ENCODE assay signal across 14 cellular contexts in genomic region chr11:44910591-44910990, GRCh38. TPM values are rescaled to one million over a fixed set of nuclear protein-coding genes. Genes with fewer than 3 reads are reported as not detected.
A peak's percentile ranks its signal among the peaks of the same experiment; 100 is the strongest.
DNase-seq lines count a peak whose midpoint lies in the region; ATAC-seq, FAIRE-seq and TF ChIP-seq lines count a peak whose summit lies in the region.
"Had no signal": no experiment of that assay in that cellular context is flagged by ENCODE, and none has a peak within 500 bp of the region (broad histone marks: within the 10 kb centered on the region; RNA-seq: fewer than 3 reads in every experiment).

No MANE protein-coding gene starts in this region.

- H3K79me1 ChIP-seq in neuronal stem cell (ENCODE audit: low read depth, low read length) = no peaks in the 10 kb centered on the region

- H3K36me3 ChIP-seq in SK-N-SH (replicated peaks in 1 of 2; ENCODE audit: control insufficient read depth in 1 of 2, insufficient read depth in 2 of 2, low read length in 1 of 2) (no peaks in the 10 kb centered on the region), OCI-LY3 (replicated peaks; ENCODE audit: low read depth, low read length) (no peaks in the 10 kb centered on the region), endodermal cell (ENCODE audit: control insufficient read depth, insufficient read depth, low read length) (no peaks in the 10 kb centered on the region), neuronal stem cell (replicated peaks in 1 of 2; ENCODE audit: control insufficient read depth in 2 of 2, insufficient read depth in 2 of 2, low read length in 2 of 2) (peaks cover 20 to 48% of the 10 kb centered on the region in 2 donors), breast epithelium (no peaks in the 10 kb centered on the region), HepG2 (replicated peaks in 1 of 2; ENCODE audit: control insufficient read depth in 1 of 2, insufficient read depth in 2 of 2, low read length in 2 of 2) (no peaks in the 10 kb centered on the region)

- no peak overlapping the region; a peak in 1 of 4 replicates for H3K27ac ChIP-seq in SK-N-SH (ENCODE audit: low read depth in 2 of 2, low read length in 1 of 2)
- H3K27ac ChIP-seq in OCI-LY3 (ENCODE audit: low read length) = no peak overlapping the region
- peak overlapping the region; percentile 9 for H3K27ac ChIP-seq in endodermal cell (ENCODE audit: low read depth, low read length)
- H3K27ac ChIP-seq in neuronal stem cell (replicated peaks; ENCODE audit: low read length) = no peak overlapping the region
- H3K27ac ChIP-seq in breast epithelium = no peak overlapping the region
- H3K27ac ChIP-seq in HepG2 (ENCODE audit: extremely low read length, insufficient read depth, low read length) = no peak overlapping the region
- H3K27ac ChIP-seq: 22Rv1 had no signal

- in situ Hi-C loops in HepG2 (cut with HindIII; ENCODE audit: extremely low pct_ligation_motif_present, low pct_unique_long_range_greater_than_20kb) = loop anchor here (5.0 kb wide), 1 partner anchor 288 kb away; no protein-coding TSS in a partner anchor

- H3K4me1 Mint-ChIP-seq in endodermal cell = peaks cover 9% of the 10 kb centered on the region

- no peak for TF ChIP-seq POLR2A in breast epithelium (IDR thresholded peaks at IDR 0.05)
- no peak for TF ChIP-seq POLR2A in HepG2 (IDR thresholded peaks at IDR 0.05; ENCODE audit: insufficient read depth in 1 of 2, low read depth in 2 of 2, low read length in 2 of 2)

- BruUV-seq in HepG2 (replicated peaks; lab: Mats Ljungman, UMichigan) = no TSS peak

- H3K27me3 ChIP-seq in SK-N-SH (ENCODE audit: insufficient read depth) (0 out of 2 replicates have a peak, but pooled peaks cover 5% of the 10 kb centered on the region), OCI-LY3 (ENCODE audit: low read depth, low read length) (no peaks in the 10 kb centered on the region), endodermal cell (ENCODE audit: control insufficient read depth, insufficient read depth, low read length, poor library complexity, severe bottlenecking) (no peaks in the 10 kb centered on the region), neuronal stem cell (ENCODE audit: control insufficient read depth in 3 of 3, insufficient read depth in 3 of 3, low read depth in 1 of 3, low read length in 3 of 3) (no peaks in the 10 kb centered on the region), breast epithelium (no peaks in the 10 kb centered on the region), HepG2 (ENCODE audit: control insufficient read depth in 1 of 2, insufficient read depth in 2 of 2, low read length in 2 of 2) (peaks cover 0 to 29% of the 10 kb centered on the region in 2 experiments; a peak in 2 of 5 replicates)

- no peak overlapping the region for H3K27ac Mint-ChIP-seq in endodermal cell
- H3K27ac Mint-ChIP-seq: CD8-positive, alpha-beta T cell; HFFc6 had no signal

- no peak overlapping the region for H4K91ac ChIP-seq in neuronal stem cell (ENCODE audit: low read depth, low read length, poor library complexity)

- POLR2A ChIA-PET in SK-N-SH (lab: Yijun Ruan, JAX) = no interaction called here
- POLR2A ChIA-PET in HepG2 (lab: Yijun Ruan, JAX) = no interaction called here

- 78% methylated on average over 6 of the region's 9 CpGs for WGBS in SK-N-SH (ENCODE audit: low lambda C conversion rate)
- 90 to 96% methylated on average over 7 to 9 of the region's 9 CpGs for WGBS in endodermal cell (ENCODE audit: insufficient coverage in 1 of 2, insufficient read length in 1 of 2), 2 experiments
- no CpG with 5 or more reads among the region's 9 CpGs for WGBS in neuronal stem cell (ENCODE audit: extremely low coverage in 2 of 2, insufficient read length in 2 of 2, insufficient replicate concordance in 1 of 2), 2 donors
- 67% methylated on average over 6 of the region's 9 CpGs for WGBS in HepG2 (ENCODE audit: low lambda C conversion rate)

- peak; percentile 43 for DNase-seq in SK-N-SH
- DNase-seq in endodermal cell = no peak
- no peak for DNase-seq in neuronal stem cell (ENCODE audit: low spot score)
- DNase-seq in breast epithelium (ENCODE audit: low spot score in 2 of 2) = no peak
- no peak for DNase-seq in HepG2 (ENCODE audit: low spot score)
- DNase-seq in kidney glomerular epithelial cell (lab: John Stamatoyannopoulos, UW) = no peak
- DNase-seq: NCI-H187 treated with DMSO at 0.1 percent for 48 hours had no signal

- H3K18ac ChIP-seq in neuronal stem cell (ENCODE audit: low read length) = no peak overlapping the region

- no peak overlapping the region for H3K14ac ChIP-seq in neuronal stem cell (ENCODE audit: low read length)

- H2BK12ac ChIP-seq in neuronal stem cell (ENCODE audit: low read length) = no peak overlapping the region

- H3K4me1 ChIP-seq in SK-N-SH (ENCODE audit: control insufficient read depth in 1 of 2, insufficient read depth in 2 of 2, low read depth in 1 of 2, low read length in 1 of 2) (peaks cover 0 to 10% of the 10 kb centered on the region in 2 experiments; a peak in 1 of 4 replicates), OCI-LY3 (ENCODE audit: low read length) (peaks cover 47% of the 10 kb centered on the region), endodermal cell (ENCODE audit: control insufficient read depth, insufficient read depth, low read length) (peaks cover 3% of the 10 kb centered on the region), neuronal stem cell (ENCODE audit: control insufficient read depth in 2 of 2, insufficient read depth in 1 of 2, low read depth in 1 of 2, low read length in 2 of 2) (peaks cover 8 to 17% of the 10 kb centered on the region in 2 donors), breast epithelium (no peaks in the 10 kb centered on the region), HepG2 (ENCODE audit: insufficient read depth, low read length) (no peaks in the 10 kb centered on the region)

- no peak overlapping the region for H2AK5ac ChIP-seq in neuronal stem cell (ENCODE audit: low read depth, low read length)

- peak overlapping the region; percentile 32 for H2BK5ac ChIP-seq in neuronal stem cell (ENCODE audit: low read length)

- peaks cover 5% of the 10 kb centered on the region for H3K27me3 Mint-ChIP-seq in endodermal cell (ENCODE audit: insufficient read depth)

- TF ChIP-seq CTCF in SK-N-SH (IDR thresholded peaks at IDR 0.05) = no peak
- TF ChIP-seq CTCF in OCI-LY3 (IDR thresholded peaks at IDR 0.05; ENCODE audit: low read depth, low read length) = no peak
- TF ChIP-seq CTCF in endodermal cell (conservative IDR thresholded peaks at IDR 0.05) = no peak
- no peak for TF ChIP-seq CTCF in breast epithelium (IDR thresholded peaks at IDR 0.05)
- TF ChIP-seq CTCF in HepG2 (CRISPR knock-in tag; IDR thresholded peaks at IDR 0.05) = no peak

- H3K4me2 ChIP-seq in SK-N-SH (no peak overlapping the region), OCI-LY3 (ENCODE audit: low read length) (peak overlapping the region; percentile 76), neuronal stem cell (ENCODE audit: insufficient read depth, low read length, poor library complexity, severe bottlenecking) (no peak overlapping the region), HepG2 (ENCODE audit: low read depth, low read length) (no peak overlapping the region)

- H4K20me1 ChIP-seq in SK-N-SH (ENCODE audit: insufficient read depth) (no peaks in the 10 kb centered on the region), OCI-LY3 (ENCODE audit: insufficient read depth, low read length) (no peaks in the 10 kb centered on the region), HepG2 (ENCODE audit: insufficient read depth, low read length) (no peaks in the 10 kb centered on the region)

- CTCF ChIA-PET in SK-N-SH (lab: Yijun Ruan, JAX) (interaction anchor here (0.6 to 6.3 kb wide), 60 partner anchors 8 to 384 kb away, joined by 3 to 155 read pairs (median 5); partner anchors contain the start of gene TSPAN18), HepG2 (lab: Yijun Ruan, JAX; ENCODE audit: low intra/inter-chr PET ratio, low total read pairs) (interaction anchor here (1.2 to 2.9 kb wide), 3 partner anchors 183 to 294 kb away, joined by 3 to 23 read pairs (median 4); no protein-coding TSS in a partner anchor)

- H3F3A ChIP-seq in SK-N-SH (replicated peaks; ENCODE audit: insufficient read depth) = no peaks in the 10 kb centered on the region

- no peaks in the 10 kb centered on the region for H3K79me2 ChIP-seq in SK-N-SH (ENCODE audit: insufficient read depth)
- H3K79me2 ChIP-seq in OCI-LY3 (ENCODE audit: low read length) = no peaks in the 10 kb centered on the region
- no peaks in the 10 kb centered on the region for H3K79me2 ChIP-seq in HepG2 (ENCODE audit: insufficient read depth, low read length)

- no peak for FAIRE-seq in HepG2 (lab: Jason Lieb, UNC)

- peak overlapping the region; percentile 71 for H3K23ac ChIP-seq in neuronal stem cell (ENCODE audit: low read depth, low read length, poor library complexity)

- H3K4me3 ChIP-seq in SK-N-SH (ENCODE audit: low read depth in 2 of 2, low read length in 1 of 2) = no peak overlapping the region
- no peak overlapping the region for H3K4me3 ChIP-seq in OCI-LY3 (ENCODE audit: low read length)
- H3K4me3 ChIP-seq in endodermal cell (ENCODE audit: low read length) = no peak overlapping the region
- H3K4me3 ChIP-seq in neuronal stem cell (ENCODE audit: low read length in 2 of 2) = no peak overlapping the region
- no peak overlapping the region for H3K4me3 ChIP-seq in breast epithelium
- H3K4me3 ChIP-seq in HepG2 (replicated peaks in 1 of 3; ENCODE audit: insufficient read depth in 1 of 3, low read depth in 2 of 3, low read length in 3 of 3) = no peak overlapping the region
- H3K4me3 ChIP-seq: K562 had no signal

- no peaks in the 10 kb centered on the region for H3K36me3 Mint-ChIP-seq in endodermal cell (ENCODE audit: low read depth)
- H3K36me3 Mint-ChIP-seq: CD8-positive, alpha-beta T cell had no signal

- no peak overlapping the region for H3K4ac ChIP-seq in neuronal stem cell (ENCODE audit: low read length)

- no peak for TF ChIP-seq RAD21 in SK-N-SH (IDR thresholded peaks at IDR 0.05; ENCODE audit: low read length)
- TF ChIP-seq RAD21 in HepG2 (CRISPR knock-in tag; IDR thresholded peaks at IDR 0.05) = no peak

- H3K9me3 ChIP-seq in SK-N-SH (no peaks in the 10 kb centered on the region), OCI-LY3 (ENCODE audit: insufficient read depth, low read length) (no peaks in the 10 kb centered on the region), endodermal cell (ENCODE audit: control insufficient read depth, low read length) (no peaks in the 10 kb centered on the region), neuronal stem cell (replicated peaks in 1 of 2; ENCODE audit: control insufficient read depth in 2 of 2, insufficient read depth in 1 of 2, low read depth in 1 of 2, low read length in 2 of 2) (no peaks in the 10 kb centered on the region), breast epithelium (no peaks in the 10 kb centered on the region), HepG2 (ENCODE audit: low read length) (no peaks in the 10 kb centered on the region)

- no peak overlapping the region for H4K8ac ChIP-seq in neuronal stem cell (ENCODE audit: low read depth, low read length)

- no peak overlapping the region for H2AFZ ChIP-seq in SK-N-SH (ENCODE audit: low read depth)
- H2AFZ ChIP-seq in OCI-LY3 (ENCODE audit: low read depth, low read length) = no peak overlapping the region
- no peak overlapping the region for H2AFZ ChIP-seq in neuronal stem cell (ENCODE audit: low read length)
- no peak overlapping the region for H2AFZ ChIP-seq in HepG2 (ENCODE audit: low read length)

- H3K9ac ChIP-seq in SK-N-SH = no peak overlapping the region
- H3K9ac ChIP-seq in OCI-LY3 (ENCODE audit: low read length) = no peak overlapping the region
- H3K9ac ChIP-seq in endodermal cell (ENCODE audit: extremely low read depth, low read length, poor library complexity, severe bottlenecking) = no peak overlapping the region
- H3K9ac ChIP-seq in neuronal stem cell (ENCODE audit: low read depth, low read length, poor library complexity) = peak overlapping the region; percentile 24
- no peak overlapping the region for H3K9ac ChIP-seq in HepG2 (ENCODE audit: insufficient read depth, low read depth, low read length)

- H3K4me3 Mint-ChIP-seq in endodermal cell = no peak overlapping the region
- H3K4me3 Mint-ChIP-seq: CD8-positive, alpha-beta T cell; HFFc6 had no signal

- ATAC-seq in SK-N-SH treated with all-trans-retinoic acid at 6 μM for 48 hours (no peak), HepG2 (no peak)

- intact Hi-C loops in breast epithelium (cut with DNase I; ENCODE audit: low total_unique reads) = loop anchor here (10.0 kb wide), 2 partner anchors 186 to 286 kb away; partner anchors contain the start of gene TSPAN18
- intact Hi-C loops in HepG2 (cut with micrococcal nuclease; ENCODE audit: unreplicated experiment) = loop anchor here (5.0 kb wide), 1 partner anchor 183 kb away; the partner anchor contains the start of gene TSPAN18

- no peak overlapping the region for H2BK120ac ChIP-seq in neuronal stem cell (ENCODE audit: low read depth, low read length)

- no peaks in the 10 kb centered on the region for H3K9me3 Mint-ChIP-seq in endodermal cell
- H3K9me3 Mint-ChIP-seq: CD8-positive, alpha-beta T cell; H9; HFFc6 had no signal

- H2BK15ac ChIP-seq in neuronal stem cell (ENCODE audit: low read length) = no peak overlapping the region

- TF ChIP-seq EP300 in SK-N-SH (IDR thresholded peaks at IDR 0.05; ENCODE audit: borderline replicate concordance in 1 of 2, low read depth in 1 of 2, low read length in 1 of 2) (no peak), HepG2 (IDR thresholded peaks at IDR 0.05; ENCODE audit: low read depth in 2 of 2, low read length in 2 of 2) (no peak), HepG2 (CRISPR knock-in tag; IDR thresholded peaks at IDR 0.05; ENCODE audit: borderline replicate concordance) (no peak)

- H3K9me2 ChIP-seq in SK-N-SH = no peaks in the 10 kb centered on the region

RNA-seq across cellular contexts. Expression of gene TP53I11, which starts 40.1 kb away (rescaled TPM):
- 6.0 and 6.6 TPM in 2 replicates for polyA plus RNA-seq in SK-N-SH (2012; rRNA removed)
- polyA plus RNA-seq in SK-N-SH (2012; cell fraction: cytosol; rRNA removed) = 3.0 and 4.5 TPM in 2 replicates
- polyA plus RNA-seq in SK-N-SH (2012; cell fraction: nucleus; rRNA removed) = 8.3 and 15.2 TPM in 2 replicates
- total RNA-seq in endodermal cell = 100 to 1,000 TPM; 136 to 203 TPM
- 94.6 TPM for polyA plus RNA-seq in endodermal cell (2013, experiment 1 of 2)
- polyA plus RNA-seq in endodermal cell (2013, experiment 2 of 2) = 91.2 TPM
- polyA plus RNA-seq in neuronal stem cell (2013, experiment 1 of 2) = 235 TPM
- polyA plus RNA-seq in neuronal stem cell (2013, experiment 2 of 2) = 227 TPM
- 10 to 100 TPM; 30.7 to 91.1 (median 75.7) TPM for total RNA-seq in breast epithelium
- not detected in 2 replicates for total RNA-seq in HepG2 (2016; rRNA removed; fragmentation: Illumina TruSeq; extraction: Trizol)
- total RNA-seq in HepG2 (2016; cell fraction: cytosol; rRNA removed; fragmentation: Illumina TruSeq; extraction: Trizol; ENCODE audit: low read depth) = not detected in 2 replicates
- total RNA-seq in HepG2 (2016; cell fraction: insoluble cytoplasmic fraction; rRNA removed; fragmentation: Illumina TruSeq; extraction: Trizol) = not detected in 2 replicates
- total RNA-seq in HepG2 (2016; cell fraction: membrane; rRNA removed; fragmentation: Illumina TruSeq; extraction: Trizol) = not detected in 2 replicates
- total RNA-seq in HepG2 (2016; cell fraction: nucleus; rRNA removed; fragmentation: Illumina TruSeq; extraction: Trizol) = not detected in 2 replicates
- not detected in 2 replicates for polyA plus RNA-seq in HepG2 (2011; rRNA removed)
- polyA plus RNA-seq in HepG2 (2011; cell fraction: cytosol; rRNA removed) = not detected in 2 replicates
- not detected in 2 replicates for polyA plus RNA-seq in HepG2 (2011; cell fraction: nucleus; rRNA removed)
- not detected in 2 replicates for polyA plus RNA-seq in HepG2 (2012)
- not detected in 2 replicates for polyA plus RNA-seq in HepG2 (2016; cell fraction: cytosol; fragmentation: Illumina TruSeq; extraction: Trizol; ENCODE audit: low read depth)
- polyA plus RNA-seq in HepG2 (2016; cell fraction: insoluble cytoplasmic fraction; fragmentation: Illumina TruSeq; extraction: Trizol; ENCODE audit: low read depth) = not detected in 2 replicates
- not detected in 2 replicates for polyA plus RNA-seq in HepG2 (2016; cell fraction: membrane; fragmentation: Illumina TruSeq; extraction: Trizol; ENCODE audit: low read depth)
- not detected in 2 replicates for polyA plus RNA-seq in HepG2 (2016; cell fraction: nucleus; fragmentation: Illumina TruSeq; extraction: Trizol; ENCODE audit: insufficient read depth, low read depth)
- 1.0 TPM in 1 of 2 replicates, not detected in the other for polyA minus RNA-seq in HepG2 (2011; rRNA and poly(A)+ RNA removed; ENCODE audit: low replicate concordance)
- not detected in 2 replicates for polyA minus RNA-seq in HepG2 (2011; cell fraction: cytosol; rRNA and poly(A)+ RNA removed)
- polyA minus RNA-seq in HepG2 (2011; cell fraction: nucleus; rRNA and poly(A)+ RNA removed) = not detected in 2 replicates

Comparison
In these comparisons a context has a peak if more than half of its experiments do, and no peak if none do; other contexts are left out.
1. RNA of gene TP53I11, which starts 40.1 kb away (total RNA-seq): 136 to 203 TPM in endodermal cell and 30.7 to 91.1 TPM in breast epithelium; not detected in HepG2; every median in the first group is over 10 times any median in the second.